In genomic region chr7:121395494-121395960, GRCh38 we compare ENCODE assay signal across 1 cellular context.
TF ChIP-seq lines count a peak whose summit lies in the region.

No MANE protein-coding gene starts in this region.

TF ChIP-seq in HepG2, 621 proteins besides CTCF, POLR2A, EP300 and RAD21 (continued from another document):
- TF ChIP-seq TMF1 (CRISPR knock-in tag; IDR thresholded peaks at IDR 0.05; ENCODE audit: low read depth), result no peak
